20 cellular contexts compared by ENCODE assay signal in genomic region chr7:63029207-63029522, GRCh38.
A peak's percentile ranks its signal among the peaks of the same experiment; 100 is the strongest.
DNase-seq lines count a peak whose midpoint lies in the region; ATAC-seq and TF ChIP-seq lines count a peak whose summit lies in the region.
"Had no signal": no experiment of that assay in that cellular context is flagged by ENCODE, and none has a peak within 500 bp of the region (broad histone marks: within the 10 kb centered on the region; RNA-seq: fewer than 3 reads in every experiment).

No MANE protein-coding gene starts in this region.

- peaks cover 31 to 62% (median 51%) of the 10 kb centered on the region in 3 experiments for H3K36me3 Mint-ChIP-seq in H9 (ENCODE audit: insufficient read depth in 1 of 3, low read depth in 3 of 3)
- no peaks in the 10 kb centered on the region for H3K36me3 Mint-ChIP-seq in osteocyte (ENCODE audit: unreplicated experiment)
- H3K36me3 Mint-ChIP-seq: CD8-positive, alpha-beta T cell had no signal

- no peak overlapping the region for H4K5ac ChIP-seq in H9 (ENCODE audit: insufficient read length, low read depth, low read length)

- H3K9me3 Mint-ChIP-seq in H9: no peaks in the 10 kb centered on the region; a peak in 4 of 5 replicates
- H3K9me3 Mint-ChIP-seq in osteocyte (ENCODE audit: unreplicated experiment): peaks cover 73% of the 10 kb centered on the region

- H3K56ac ChIP-seq in H9 (ENCODE audit: insufficient read length, low read depth, low read length): no peak overlapping the region

- no peak overlapping the region for H3K27ac ChIP-seq in H9 (ENCODE audit: insufficient read length, low read depth, low read length)
- H3K27ac ChIP-seq: C4-2B had no signal

- H3K79me1 ChIP-seq in H9 (ENCODE audit: insufficient read depth, low read depth, low read length, poor library complexity, severe bottlenecking): no peaks in the 10 kb centered on the region

- DNase-seq in H9 (peak; percentile 8), osteocyte (ENCODE audit: extremely low spot score, unreplicated experiment) (peak; percentile 64), Ammon's horn (ENCODE audit: low spot score) (no peak)
- no peak for DNase-seq in stimulated activated CD4-positive, alpha-beta T cell treated with anti-CD3 and anti-CD28 coated beads, Interleukin-4, amount 100 ng/mL, for 4 hours
- DNase-seq: 8988T; ACHN; CD4-positive, alpha-beta T cell; CD8-positive, alpha-beta T cell; COR-L47; DMS 273 treated with DMSO at 0.1 percent for 48 hours; DMS153; DMS53; DMS79; DND-41; EL; GDM1 had no signal

- H3K4me2 ChIP-seq in H9 (ENCODE audit: insufficient read depth, insufficient read length, low read length): no peak overlapping the region

- H3K4me1 Mint-ChIP-seq in H9: no peaks in the 10 kb centered on the region
- no peaks in the 10 kb centered on the region for H3K4me1 Mint-ChIP-seq in osteocyte (ENCODE audit: unreplicated experiment)
- H3K4me1 Mint-ChIP-seq: B cell had no signal

- H3K27me3 ChIP-seq in H9 (ENCODE audit: insufficient read depth, low read length): no peaks in the 10 kb centered on the region
- H3K27me3 ChIP-seq: BLaER1 treated with 17β-estradiol and CSF1 and Interleukin-3, amounts not matched to agents 10 nM and 100 nM had no signal

- H2BK120ac ChIP-seq in H9 (ENCODE audit: low read depth, low read length, poor library complexity, severe bottlenecking): no peak overlapping the region

- no peak overlapping the region for H3K14ac ChIP-seq in H9 (ENCODE audit: insufficient read depth, low read length)

- no peak overlapping the region for H2AK5ac ChIP-seq in H9 (ENCODE audit: insufficient read length, low read length)

- H4K20me1 ChIP-seq in H9 (ENCODE audit: control insufficient read depth, insufficient read depth, insufficient read length): no peaks in the 10 kb centered on the region
- H4K20me1 ChIP-seq: BLaER1 treated with 17β-estradiol and CSF1 and Interleukin-3, amounts not matched to agents 10 nM and 100 nM had no signal

- H3T11ph ChIP-seq in H9 (ENCODE audit: low read length): no peak overlapping the region

- WGBS in H9 (ENCODE audit: extremely low coverage, insufficient read length, low lambda C conversion rate): no CpG with 5 or more reads among the region's 3 CpGs

- H3K4me1 ChIP-seq in H9 (ENCODE audit: insufficient read depth, low read length): no peaks in the 10 kb centered on the region

- no peak overlapping the region for H2BK12ac ChIP-seq in H9 (ENCODE audit: insufficient read length, low read depth, low read length)

- no peak overlapping the region for H2BK20ac ChIP-seq in H9 (ENCODE audit: low read depth, low read length, poor library complexity, severe bottlenecking)

- H2BK5ac ChIP-seq in H9 (ENCODE audit: insufficient read length, low read length): no peak overlapping the region

- no peak overlapping the region for H3K4ac ChIP-seq in H9 (ENCODE audit: low read depth, low read length)

- H3K18ac ChIP-seq in H9 (ENCODE audit: insufficient read length, low read depth, low read length): no peak overlapping the region

- no peak overlapping the region for H3K9ac ChIP-seq in H9 (ENCODE audit: extremely low read depth, insufficient read length, low read length)
- H3K9ac ChIP-seq: BLaER1 treated with 17β-estradiol and CSF1 and Interleukin-3, amounts not matched to agents 10 nM and 100 nM had no signal

- H3K4me3 Mint-ChIP-seq in H9 (no peak overlapping the region), osteocyte (ENCODE audit: unreplicated experiment) (no peak overlapping the region)
- H3K4me3 Mint-ChIP-seq: B cell; CD4-positive, alpha-beta T cell; CD8-positive, alpha-beta T cell had no signal

- H2AFZ ChIP-seq in H9 (ENCODE audit: low read length): no peak overlapping the region

- H4K91ac ChIP-seq in H9 (ENCODE audit: insufficient read length, low read depth, low read length): no peak overlapping the region

- no peak for ATAC-seq in GM21515 (IDR thresholded peaks at IDR 0.05; ENCODE audit: unreplicated experiment)
- ATAC-seq: CD8-positive, alpha-beta T cell had no signal

- H3K27me3 Mint-ChIP-seq in H9 (ENCODE audit: low read depth) (peaks cover 14% of the 10 kb centered on the region), osteocyte (ENCODE audit: unreplicated experiment) (no peaks in the 10 kb centered on the region)
- H3K27me3 Mint-ChIP-seq: B cell; CD4-positive, alpha-beta T cell had no signal

- H3K9me3 ChIP-seq in H9 (ENCODE audit: control insufficient read depth, low read depth, low read length): peaks cover 96% of the 10 kb centered on the region

- H3K27ac Mint-ChIP-seq in H9 (no peak overlapping the region), osteocyte (ENCODE audit: unreplicated experiment) (no peak overlapping the region)
- H3K27ac Mint-ChIP-seq: B cell; CD4-positive, alpha-beta T cell; CD8-positive, alpha-beta T cell had no signal

- no peaks in the 10 kb centered on the region for H3K23me2 ChIP-seq in H9 (ENCODE audit: insufficient read length, low read depth, low read length, poor library complexity, severe bottlenecking)

- no peak overlapping the region for H4K8ac ChIP-seq in H9 (replicated peaks; ENCODE audit: insufficient read length, low read depth, low read length)

- TF ChIP-seq CTCF in H9 (conservative IDR thresholded peaks at IDR 0.05) (no peak), osteocyte (IDR thresholded peaks at IDR 0.05) (no peak)

- no peak overlapping the region for H2BK15ac ChIP-seq in H9 (ENCODE audit: low read depth, low read length)

- H3K79me2 ChIP-seq in H9 (ENCODE audit: insufficient read depth, low read length): no peaks in the 10 kb centered on the region

- no peak overlapping the region for H3K23ac ChIP-seq in H9 (ENCODE audit: insufficient read length, low read depth, low read length)

Comparison
In these comparisons a context has a peak if more than half of its experiments do, and no peak if none do; other contexts are left out.
1. DNase-seq: peak in H9 (single experiment) and osteocyte (single experiment); none in Ammon's horn (single experiment) and stimulated activated CD4-positive, alpha-beta T cell treated with anti-CD3 and anti-CD28 coated beads, Interleukin-4, amount 100 ng/mL, for 4 hours (0 of 2).